Comparison of ENCODE assay signal across 14 cellular contexts in the genomic region with DNA sequence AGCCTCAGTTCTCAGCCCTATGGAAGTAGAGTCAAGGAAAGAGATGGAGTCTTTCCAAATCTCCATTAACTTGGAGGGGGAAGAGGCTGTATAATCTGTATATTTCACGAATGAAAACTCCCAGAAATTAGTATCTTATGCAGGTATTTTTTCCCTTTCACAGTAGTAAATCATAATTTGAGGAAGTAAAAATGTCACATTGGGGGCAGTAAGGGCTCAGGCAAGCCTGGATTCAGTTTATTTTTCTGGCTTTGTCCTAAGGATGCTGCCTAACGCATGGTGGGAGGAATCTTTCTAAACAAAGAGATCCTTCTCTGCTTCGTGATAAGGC. TPM values are rescaled to one million over a fixed set of nuclear protein-coding genes. Genes with fewer than 3 reads are reported as not detected.
DNase-seq lines count a peak whose midpoint lies in the region; ATAC-seq and TF ChIP-seq lines count a peak whose summit lies in the region.
"Had no signal": no experiment of that assay in that cellular context is flagged by ENCODE, and none has a peak within 500 bp of the region (broad histone marks: within the 10 kb centered on the region; RNA-seq: fewer than 3 reads in every experiment).

No MANE protein-coding gene starts in this region.

- H3K27ac Mint-ChIP-seq in natural killer cell treated with Interleukin-12 subunit alpha and Interleukin-12 subunit beta and Interleukin-15 and Interleukin-18, amount 100 ng/mL, for 72 hours = no peak overlapping the region
- H3K27ac Mint-ChIP-seq in natural killer cell = no peak overlapping the region
- H3K27ac Mint-ChIP-seq in endothelial cell (ENCODE audit: unreplicated experiment) = peak overlapping the region; percentile 90
- H3K27ac Mint-ChIP-seq: activated naive CD4-positive, alpha-beta T cell treated with anti-CD3 and anti-CD28 coated beads for 36 hours had no signal

- no peak for ATAC-seq in natural killer cell treated with Interleukin-12 subunit alpha and Interleukin-12 subunit beta and Interleukin-15 and Interleukin-18, amount 100 ng/mL, for 72 hours
- no peak for ATAC-seq in natural killer cell
- ATAC-seq in GM19023 (IDR thresholded peaks at IDR 0.05; ENCODE audit: unreplicated experiment) = no peak

- H3K4me3 Mint-ChIP-seq in natural killer cell treated with Interleukin-12 subunit alpha and Interleukin-12 subunit beta and Interleukin-15 and Interleukin-18, amount 100 ng/mL, for 72 hours = no peak overlapping the region
- H3K4me3 Mint-ChIP-seq in natural killer cell (no peak overlapping the region), endothelial cell (ENCODE audit: unreplicated experiment) (no peak overlapping the region)
- H3K4me3 Mint-ChIP-seq: activated naive CD4-positive, alpha-beta T cell treated with anti-CD3 and anti-CD28 coated beads for 36 hours had no signal

- H3K4me1 Mint-ChIP-seq in natural killer cell treated with Interleukin-12 subunit alpha and Interleukin-12 subunit beta and Interleukin-15 and Interleukin-18, amount 100 ng/mL, for 72 hours (ENCODE audit: low read depth in 2 of 2) = peaks cover 7% of the 10 kb centered on the region in 2 donors
- H3K4me1 Mint-ChIP-seq in natural killer cell (peaks cover 0 to 12% of the 10 kb centered on the region in 2 donors), endothelial cell (ENCODE audit: unreplicated experiment) (peaks cover 62% of the 10 kb centered on the region)

- peaks cover 11 to 14% of the 10 kb centered on the region in 2 donors for H3K36me3 ChIP-seq in muscle layer of duodenum (ENCODE audit: control insufficient read depth in 1 of 2, insufficient read depth in 2 of 2, low read length in 2 of 2)

- H3K36me3 Mint-ChIP-seq in natural killer cell treated with Interleukin-12 subunit alpha and Interleukin-12 subunit beta and Interleukin-15 and Interleukin-18, amount 100 ng/mL, for 72 hours = no peaks in the 10 kb centered on the region
- H3K36me3 Mint-ChIP-seq in natural killer cell (no peaks in the 10 kb centered on the region), endothelial cell (ENCODE audit: low read depth, unreplicated experiment) (peaks cover 21% of the 10 kb centered on the region)

- no peaks in the 10 kb centered on the region for H3K9me3 ChIP-seq in muscle layer of duodenum (ENCODE audit: control insufficient read depth in 1 of 2, low read length in 2 of 2)

- H3K27ac ChIP-seq in muscle layer of duodenum (ENCODE audit: low read length) = peak overlapping the region; percentile 43

- H3K4me1 ChIP-seq in muscle layer of duodenum (ENCODE audit: control insufficient read depth in 1 of 2, insufficient read depth in 2 of 2, low read length in 2 of 2) = peaks cover 14 to 33% of the 10 kb centered on the region in 2 donors

- intact Hi-C loops in natural killer cell (cut with micrococcal nuclease) = no loop called here

- H3K27me3 ChIP-seq in muscle layer of duodenum (ENCODE audit: low read depth, low read length) = no peaks in the 10 kb centered on the region

- TF ChIP-seq CTCF in natural killer cell (IDR thresholded peaks at IDR 0.05) (no peak), endothelial cell (IDR thresholded peaks at IDR 0.05; ENCODE audit: unreplicated experiment) (no peak)

- peaks cover 0 to 7% of the 10 kb centered on the region in 2 donors for H3K27me3 Mint-ChIP-seq in natural killer cell treated with Interleukin-12 subunit alpha and Interleukin-12 subunit beta and Interleukin-15 and Interleukin-18, amount 100 ng/mL, for 72 hours
- H3K27me3 Mint-ChIP-seq in natural killer cell (ENCODE audit: low read depth in 2 of 2) (peaks cover 0 to 10% of the 10 kb centered on the region in 2 donors), endothelial cell (ENCODE audit: unreplicated experiment) (peaks cover 18% of the 10 kb centered on the region)

- H3K9me3 Mint-ChIP-seq in natural killer cell treated with Interleukin-12 subunit alpha and Interleukin-12 subunit beta and Interleukin-15 and Interleukin-18, amount 100 ng/mL, for 72 hours = no peaks in the 10 kb centered on the region
- H3K9me3 Mint-ChIP-seq in natural killer cell = no peaks in the 10 kb centered on the region
- H3K9me3 Mint-ChIP-seq in endothelial cell (ENCODE audit: unreplicated experiment) = no peaks in the 10 kb centered on the region
- H3K9me3 Mint-ChIP-seq: activated naive CD4-positive, alpha-beta T cell treated with anti-CD3 and anti-CD28 coated beads for 36 hours had no signal

- H3K4me3 ChIP-seq in muscle layer of duodenum (ENCODE audit: low read depth in 1 of 2, low read length in 2 of 2) = peak overlapping the region in 1 of 2 donors; percentile 8

- peak; percentile 28 for DNase-seq in natural killer cell treated with Interleukin-12 subunit alpha and Interleukin-12 subunit beta and Interleukin-15 and Interleukin-18, amount 100 ng/mL, for 72 hours (ENCODE audit: low spot score)
- no peak for DNase-seq in natural killer cell
- no peak for DNase-seq in endothelial cell (ENCODE audit: low spot score)
- no peak for DNase-seq in cortex of kidney (lab: John Stamatoyannopoulos, UW)
- DNase-seq in mucosa of gallbladder (ENCODE audit: low spot score) = no peak
- DNase-seq in HPDE6-E6E7 (ENCODE audit: extremely low spot score) = no peak
- DNase-seq: activated naive CD4-positive, alpha-beta T cell treated with anti-CD3 and anti-CD28 coated beads for 36 hours; kidney glomerular epithelial cell; NCI-H1048; SHP77 treated with DMSO at 0.1 percent for 48 hours had no signal

RNA-seq across cellular contexts. Expression of a gene that starts 35.7 kb away (rescaled TPM):
- total RNA-seq in natural killer cell treated with Interleukin-12 subunit alpha and Interleukin-12 subunit beta and Interleukin-15 and Interleukin-18, amount 100 ng/mL, for 72 hours = not detected
- total RNA-seq in natural killer cell (1 to 10 TPM in 1 of 3 donors, not detected in 2; 1.3 TPM), endothelial cell (ENCODE audit: unreplicated experiment) (1.6 TPM), mucosa of gallbladder (2.3 TPM)
- total RNA-seq: activated CD8-positive, alpha-beta memory T cell treated with anti-CD3 and anti-CD28 coated beads for 36 hours; activated naive CD4-positive, alpha-beta T cell treated with anti-CD3 and anti-CD28 coated beads for 36 hours; NCI-H460 had no signal
